ENCODE assay signal across 8 cellular contexts in the genomic region with DNA sequence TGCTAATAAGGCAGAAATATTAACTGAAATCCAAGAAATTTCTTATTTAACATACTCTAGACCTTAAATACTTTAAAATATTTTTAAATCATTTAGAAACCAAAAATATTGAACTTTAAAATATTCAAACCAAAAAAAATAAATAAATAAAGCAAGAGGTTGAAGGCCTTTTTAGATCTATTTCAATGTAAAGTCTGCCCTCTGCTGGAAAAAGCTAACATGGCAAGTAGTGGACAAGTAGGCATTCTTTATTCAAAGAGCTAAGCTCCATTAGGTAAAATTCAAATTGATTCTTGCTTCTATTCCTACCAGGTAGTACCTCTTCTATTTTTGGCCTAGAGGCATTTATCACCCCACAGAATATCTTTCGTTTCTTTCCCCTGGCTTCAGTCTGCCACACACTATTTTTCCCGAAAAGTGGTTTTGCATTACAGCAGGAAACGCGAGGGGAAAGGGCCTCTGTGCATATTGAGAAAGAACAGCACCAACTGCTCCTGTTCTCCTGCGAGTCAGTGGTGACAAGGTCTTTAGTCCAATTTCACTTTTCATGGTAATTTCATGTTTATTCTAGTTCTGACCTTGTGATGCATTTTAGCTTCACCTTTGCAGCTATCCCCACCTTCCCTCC. TPM values are rescaled to one million over a fixed set of nuclear protein-coding genes. Genes with fewer than 3 reads are reported as not detected.
DNase-seq lines count a peak whose midpoint lies in the region; ATAC-seq, FAIRE-seq and TF ChIP-seq lines count a peak whose summit lies in the region.

No MANE protein-coding gene starts in this region.

- POLR2A ChIA-PET in activated B cell treated with CpG ODN at 0.5 μM for 24 hours (lab: Charles Lee), result interaction anchor here (2.6 kb wide), 1 partner anchor 20 kb away, joined by 16 read pairs; a partner anchor contains a TSS

- intact Hi-C loops in activated B cell treated with CpG ODN at 0.5 μM for 24 hours (cut with micrococcal nuclease), result loop anchor here (1.0 to 2.0 kb wide), 4 partner anchors 17 to 709 kb away; no protein-coding TSS in a partner anchor

- H3K4me3 Mint-ChIP-seq in activated B cell treated with CpG ODN at 0.5 μM for 24 hours, result no peak overlapping the region

- CTCF ChIA-PET in activated B cell treated with CpG ODN at 0.5 μM for 24 hours (lab: Charles Lee), result interaction anchor here (0.7 to 8.3 kb wide), 25 partner anchors 10 to 711 kb away, joined by 3 to 73 read pairs (median 5); a partner anchor contains a TSS

- peak; percentile 55 for FAIRE-seq in GM12891 (lab: Jason Lieb, UNC)

- no peak overlapping the region for H3K27ac Mint-ChIP-seq in activated B cell treated with CpG ODN at 0.5 μM for 24 hours

- H3K4me1 Mint-ChIP-seq in activated B cell treated with CpG ODN at 0.5 μM for 24 hours, result no peaks in the 10 kb centered on the region

- TF ChIP-seq CTCF in AG10803 (conservative IDR thresholded peaks at IDR 0.05; ENCODE audit: low read length), result peak; percentile 86
- TF ChIP-seq CTCF in activated B cell treated with CpG ODN at 0.5 μM for 24 hours (IDR thresholded peaks at IDR 0.05), result peak; percentile 91

- H3K27me3 Mint-ChIP-seq in activated B cell treated with CpG ODN at 0.5 μM for 24 hours, result no peaks in the 10 kb centered on the region

- no peaks in the 10 kb centered on the region for H3K9me3 Mint-ChIP-seq in activated B cell treated with CpG ODN at 0.5 μM for 24 hours

- DNase-seq in AG10803 (ENCODE audit: low read depth), result peak; percentile 79
- DNase-seq in GM12891 (ENCODE audit: insufficient read length, low spot score), result no peak
- peak; percentile 19 for DNase-seq in NCI-H2196 treated with DMSO at 0.1 percent for 48 hours (lab: John Stamatoyannopoulos, UW; ENCODE audit: unreplicated experiment)
- no peak for DNase-seq in activated B cell treated with CpG ODN at 0.5 μM for 24 hours
- peak; percentile 69 for DNase-seq in fibroblast of gingiva (ENCODE audit: low read depth)
- DNase-seq in non-pigmented ciliary epithelial cell (ENCODE audit: low read depth), result peak; percentile 60

- peak; percentile 43 for ATAC-seq in HG03060 (IDR thresholded peaks at IDR 0.05; ENCODE audit: low read depth, unreplicated experiment)
- peak; percentile 56 for ATAC-seq in activated B cell treated with CpG ODN at 0.5 μM for 24 hours (ENCODE audit: low read depth)
- no peak for ATAC-seq in HG03097 (IDR thresholded peaks at IDR 0.05; ENCODE audit: low FRiP score, unreplicated experiment)

- no peak overlapping the region for H3K4me3 ChIP-seq in AG10803 (ENCODE audit: low read length)

- peaks cover 19% of the 10 kb centered on the region for H3K36me3 Mint-ChIP-seq in activated B cell treated with CpG ODN at 0.5 μM for 24 hours (ENCODE audit: low read depth)

- no peak for TF ChIP-seq POLR2A in GM12891 (IDR thresholded peaks at IDR 0.05; ENCODE audit: low read depth, low read length)

TF ChIP-seq in GM12891, 5 proteins besides CTCF, POLR2A, EP300 and RAD21:
- no peak for TF ChIP-seq SPI1 (IDR thresholded peaks at IDR 0.05; ENCODE audit: low read depth, low read length)
- TF ChIP-seq POLR2AphosphoS5 (IDR thresholded peaks at IDR 0.05; ENCODE audit: low read depth, low read length), result no peak
- no peak for TF ChIP-seq POU2F2 (IDR thresholded peaks at IDR 0.05; ENCODE audit: low read depth, low read length)
- no peak for TF ChIP-seq TAF1 (IDR thresholded peaks at IDR 0.05; ENCODE audit: low read depth, low read length)
- TF ChIP-seq PAX5 (IDR thresholded peaks at IDR 0.05; ENCODE audit: insufficient read depth, low read length, severe bottlenecking), result no peak

RNA-seq across cellular contexts. Expression of a gene that starts 20.4 kb away (rescaled TPM):
- 25.3 TPM for polyA plus RNA-seq in GM12891 (2012; ENCODE audit: low read depth, missing spikeins)
- total RNA-seq in activated B cell treated with CpG ODN at 0.5 μM for 24 hours, result 61.8 and 63.0 TPM in 2 replicates

RNA-seq across cellular contexts. Expression of a gene that starts 45.9 kb away (rescaled TPM):
- polyA plus RNA-seq in GM12891 (2012; ENCODE audit: low read depth, missing spikeins), result 23.4 TPM
- total RNA-seq in activated B cell treated with CpG ODN at 0.5 μM for 24 hours, result 31.3 and 33.9 TPM in 2 replicates

RNA-seq across cellular contexts. Expression of a gene that starts 54.8 kb away (rescaled TPM):
- polyA plus RNA-seq in GM12891 (2012; ENCODE audit: low read depth, missing spikeins), result not detected
- total RNA-seq in activated B cell treated with CpG ODN at 0.5 μM for 24 hours, result not detected in 2 replicates

Comparison
In these comparisons a context has a peak if more than half of its experiments do, and no peak if none do; other contexts are left out.
1. DNase-seq: peak in AG10803 (single experiment), NCI-H2196 treated with DMSO at 0.1 percent for 48 hours (single experiment), fibroblast of gingiva (single experiment) and non-pigmented ciliary epithelial cell (single experiment); none in GM12891 (single experiment) and activated B cell treated with CpG ODN at 0.5 μM for 24 hours (single experiment).